ENCODE assay signal across 1 cellular context in the genomic region with DNA sequence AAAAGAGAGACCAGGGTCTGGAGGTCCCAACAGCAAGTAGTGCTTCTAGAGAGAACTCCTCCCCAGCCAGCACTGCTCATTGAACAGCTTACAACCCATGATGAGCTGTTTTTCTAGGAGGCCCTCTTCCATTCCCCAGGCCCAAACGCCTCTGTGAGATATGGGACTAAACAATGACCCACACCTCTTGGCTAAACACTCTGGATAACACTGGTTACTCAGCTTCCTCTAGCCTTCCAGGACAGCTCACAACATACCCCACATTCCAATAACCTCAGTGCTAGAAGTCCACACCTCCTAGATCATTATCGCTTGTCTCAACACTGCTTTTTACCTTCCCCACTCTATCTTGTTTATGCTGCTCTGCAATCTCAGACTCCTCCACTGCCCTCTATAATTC.
TF ChIP-seq lines count a peak whose summit lies in the region.

No MANE protein-coding gene starts in this region.

TF ChIP-seq in K562, 482 proteins besides CTCF, POLR2A, EP300 and RAD21 (continued from another document):
- TF ChIP-seq, protein P1, sequence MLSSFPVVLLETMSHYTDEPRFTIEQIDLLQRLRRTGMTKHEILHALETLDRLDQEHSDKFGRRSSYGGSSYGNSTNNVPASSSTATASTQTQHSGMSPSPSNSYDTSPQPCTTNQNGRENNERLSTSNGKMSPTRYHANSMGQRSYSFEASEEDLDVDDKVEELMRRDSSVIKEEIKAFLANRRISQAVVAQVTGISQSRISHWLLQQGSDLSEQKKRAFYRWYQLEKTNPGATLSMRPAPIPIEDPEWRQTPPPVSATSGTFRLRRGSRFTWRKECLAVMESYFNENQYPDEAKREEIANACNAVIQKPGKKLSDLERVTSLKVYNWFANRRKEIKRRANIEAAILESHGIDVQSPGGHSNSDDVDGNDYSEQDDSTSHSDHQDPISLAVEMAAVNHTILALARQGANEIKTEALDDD (IDR thresholded peaks at IDR 0.05) = peak; percentile 91
- TF ChIP-seq, protein P2, sequence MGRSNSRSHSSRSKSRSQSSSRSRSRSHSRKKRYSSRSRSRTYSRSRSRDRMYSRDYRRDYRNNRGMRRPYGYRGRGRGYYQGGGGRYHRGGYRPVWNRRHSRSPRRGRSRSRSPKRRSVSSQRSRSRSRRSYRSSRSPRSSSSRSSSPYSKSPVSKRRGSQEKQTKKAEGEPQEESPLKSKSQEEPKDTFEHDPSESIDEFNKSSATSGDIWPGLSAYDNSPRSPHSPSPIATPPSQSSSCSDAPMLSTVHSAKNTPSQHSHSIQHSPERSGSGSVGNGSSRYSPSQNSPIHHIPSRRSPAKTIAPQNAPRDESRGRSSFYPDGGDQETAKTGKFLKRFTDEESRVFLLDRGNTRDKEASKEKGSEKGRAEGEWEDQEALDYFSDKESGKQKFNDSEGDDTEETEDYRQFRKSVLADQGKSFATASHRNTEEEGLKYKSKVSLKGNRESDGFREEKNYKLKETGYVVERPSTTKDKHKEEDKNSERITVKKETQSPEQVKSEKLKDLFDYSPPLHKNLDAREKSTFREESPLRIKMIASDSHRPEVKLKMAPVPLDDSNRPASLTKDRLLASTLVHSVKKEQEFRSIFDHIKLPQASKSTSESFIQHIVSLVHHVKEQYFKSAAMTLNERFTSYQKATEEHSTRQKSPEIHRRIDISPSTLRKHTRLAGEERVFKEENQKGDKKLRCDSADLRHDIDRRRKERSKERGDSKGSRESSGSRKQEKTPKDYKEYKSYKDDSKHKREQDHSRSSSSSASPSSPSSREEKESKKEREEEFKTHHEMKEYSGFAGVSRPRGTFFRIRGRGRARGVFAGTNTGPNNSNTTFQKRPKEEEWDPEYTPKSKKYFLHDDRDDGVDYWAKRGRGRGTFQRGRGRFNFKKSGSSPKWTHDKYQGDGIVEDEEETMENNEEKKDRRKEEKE (IDR thresholded peaks at IDR 0.05; ENCODE audit: borderline replicate concordance in 1 of 2, control insufficient read depth in 1 of 2, low read depth in 2 of 2, low read length in 1 of 2) = no peak
- TF ChIP-seq ESRRA (IDR thresholded peaks at IDR 0.05; ENCODE audit: borderline replicate concordance, low read depth) (no peak), CREBBP (IDR thresholded peaks at IDR 0.05; ENCODE audit: low read depth, low read length) (no peak), EWSR1 (IDR thresholded peaks at IDR 0.05; ENCODE audit: borderline replicate concordance, low read depth, partially characterized antibody) (no peak), TEAD2 (tag; IDR thresholded peaks at IDR 0.05) (no peak), SOX6 (IDR thresholded peaks at IDR 0.05) (0 out of 2 replicates have a peak, but pooled peaks have one; percentile 7), ZNF224 (CRISPR knock-in tag; IDR thresholded peaks at IDR 0.05) (no peak), RHOXF2B (CRISPR knock-in tag; conservative IDR thresholded peaks at IDR 0.05) (no peak), ZNF431 (CRISPR knock-in tag; IDR thresholded peaks at IDR 0.05) (no peak), ZNF717 (CRISPR knock-in tag; IDR thresholded peaks at IDR 0.05) (no peak), ZEB2 (IDR thresholded peaks at IDR 0.05) (0 out of 2 replicates have a peak, but pooled peaks have one; percentile 45), RBM15 (IDR thresholded peaks at IDR 0.05; ENCODE audit: insufficient read depth, low read length) (no peak), FOXK2 (conservative IDR thresholded peaks at IDR 0.05 in 1 of 2, IDR thresholded peaks at IDR 0.05 in 1 of 2; ENCODE audit: low read depth in 2 of 2) (0 out of 4 replicates have a peak, but pooled peaks of 1 of the 2 experiments have one; percentile 35), FOXJ2 (tag; IDR thresholded peaks at IDR 0.05) (no peak)
- TF ChIP-seq, protein P3, sequence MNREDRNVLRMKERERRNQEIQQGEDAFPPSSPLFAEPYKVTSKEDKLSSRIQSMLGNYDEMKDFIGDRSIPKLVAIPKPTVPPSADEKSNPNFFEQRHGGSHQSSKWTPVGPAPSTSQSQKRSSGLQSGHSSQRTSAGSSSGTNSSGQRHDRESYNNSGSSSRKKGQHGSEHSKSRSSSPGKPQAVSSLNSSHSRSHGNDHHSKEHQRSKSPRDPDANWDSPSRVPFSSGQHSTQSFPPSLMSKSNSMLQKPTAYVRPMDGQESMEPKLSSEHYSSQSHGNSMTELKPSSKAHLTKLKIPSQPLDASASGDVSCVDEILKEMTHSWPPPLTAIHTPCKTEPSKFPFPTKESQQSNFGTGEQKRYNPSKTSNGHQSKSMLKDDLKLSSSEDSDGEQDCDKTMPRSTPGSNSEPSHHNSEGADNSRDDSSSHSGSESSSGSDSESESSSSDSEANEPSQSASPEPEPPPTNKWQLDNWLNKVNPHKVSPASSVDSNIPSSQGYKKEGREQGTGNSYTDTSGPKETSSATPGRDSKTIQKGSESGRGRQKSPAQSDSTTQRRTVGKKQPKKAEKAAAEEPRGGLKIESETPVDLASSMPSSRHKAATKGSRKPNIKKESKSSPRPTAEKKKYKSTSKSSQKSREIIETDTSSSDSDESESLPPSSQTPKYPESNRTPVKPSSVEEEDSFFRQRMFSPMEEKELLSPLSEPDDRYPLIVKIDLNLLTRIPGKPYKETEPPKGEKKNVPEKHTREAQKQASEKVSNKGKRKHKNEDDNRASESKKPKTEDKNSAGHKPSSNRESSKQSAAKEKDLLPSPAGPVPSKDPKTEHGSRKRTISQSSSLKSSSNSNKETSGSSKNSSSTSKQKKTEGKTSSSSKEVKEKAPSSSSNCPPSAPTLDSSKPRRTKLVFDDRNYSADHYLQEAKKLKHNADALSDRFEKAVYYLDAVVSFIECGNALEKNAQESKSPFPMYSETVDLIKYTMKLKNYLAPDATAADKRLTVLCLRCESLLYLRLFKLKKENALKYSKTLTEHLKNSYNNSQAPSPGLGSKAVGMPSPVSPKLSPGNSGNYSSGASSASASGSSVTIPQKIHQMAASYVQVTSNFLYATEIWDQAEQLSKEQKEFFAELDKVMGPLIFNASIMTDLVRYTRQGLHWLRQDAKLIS (CRISPR knock-in tag; IDR thresholded peaks at IDR 0.05) = no peak
- TF ChIP-seq, protein P4, sequence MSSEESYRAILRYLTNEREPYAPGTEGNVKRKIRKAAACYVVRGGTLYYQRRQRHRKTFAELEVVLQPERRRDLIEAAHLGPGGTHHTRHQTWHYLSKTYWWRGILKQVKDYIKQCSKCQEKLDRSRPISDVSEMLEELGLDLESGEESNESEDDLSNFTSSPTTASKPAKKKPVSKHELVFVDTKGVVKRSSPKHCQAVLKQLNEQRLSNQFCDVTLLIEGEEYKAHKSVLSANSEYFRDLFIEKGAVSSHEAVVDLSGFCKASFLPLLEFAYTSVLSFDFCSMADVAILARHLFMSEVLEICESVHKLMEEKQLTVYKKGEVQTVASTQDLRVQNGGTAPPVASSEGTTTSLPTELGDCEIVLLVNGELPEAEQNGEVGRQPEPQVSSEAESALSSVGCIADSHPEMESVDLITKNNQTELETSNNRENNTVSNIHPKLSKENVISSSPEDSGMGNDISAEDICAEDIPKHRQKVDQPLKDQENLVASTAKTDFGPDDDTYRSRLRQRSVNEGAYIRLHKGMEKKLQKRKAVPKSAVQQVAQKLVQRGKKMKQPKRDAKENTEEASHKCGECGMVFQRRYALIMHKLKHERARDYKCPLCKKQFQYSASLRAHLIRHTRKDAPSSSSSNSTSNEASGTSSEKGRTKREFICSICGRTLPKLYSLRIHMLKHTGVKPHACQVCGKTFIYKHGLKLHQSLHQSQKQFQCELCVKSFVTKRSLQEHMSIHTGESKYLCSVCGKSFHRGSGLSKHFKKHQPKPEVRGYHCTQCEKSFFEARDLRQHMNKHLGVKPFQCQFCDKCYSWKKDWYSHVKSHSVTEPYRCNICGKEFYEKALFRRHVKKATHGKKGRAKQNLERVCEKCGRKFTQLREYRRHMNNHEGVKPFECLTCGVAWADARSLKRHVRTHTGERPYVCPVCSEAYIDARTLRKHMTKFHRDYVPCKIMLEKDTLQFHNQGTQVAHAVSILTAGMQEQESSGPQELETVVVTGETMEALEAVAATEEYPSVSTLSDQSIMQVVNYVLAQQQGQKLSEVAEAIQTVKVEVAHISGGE (CRISPR knock-in tag; IDR thresholded peaks at IDR 0.05) = 0 out of 6 replicates have a peak, but pooled peaks of 1 of the 3 experiments have one; percentile 31
- TF ChIP-seq, protein P5, sequence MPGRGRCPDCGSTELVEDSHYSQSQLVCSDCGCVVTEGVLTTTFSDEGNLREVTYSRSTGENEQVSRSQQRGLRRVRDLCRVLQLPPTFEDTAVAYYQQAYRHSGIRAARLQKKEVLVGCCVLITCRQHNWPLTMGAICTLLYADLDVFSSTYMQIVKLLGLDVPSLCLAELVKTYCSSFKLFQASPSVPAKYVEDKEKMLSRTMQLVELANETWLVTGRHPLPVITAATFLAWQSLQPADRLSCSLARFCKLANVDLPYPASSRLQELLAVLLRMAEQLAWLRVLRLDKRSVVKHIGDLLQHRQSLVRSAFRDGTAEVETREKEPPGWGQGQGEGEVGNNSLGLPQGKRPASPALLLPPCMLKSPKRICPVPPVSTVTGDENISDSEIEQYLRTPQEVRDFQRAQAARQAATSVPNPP (IDR thresholded peaks at IDR 0.05; ENCODE audit: borderline replicate concordance, insufficient read depth, insufficient read length) = no peak
